In the genomic region with DNA sequence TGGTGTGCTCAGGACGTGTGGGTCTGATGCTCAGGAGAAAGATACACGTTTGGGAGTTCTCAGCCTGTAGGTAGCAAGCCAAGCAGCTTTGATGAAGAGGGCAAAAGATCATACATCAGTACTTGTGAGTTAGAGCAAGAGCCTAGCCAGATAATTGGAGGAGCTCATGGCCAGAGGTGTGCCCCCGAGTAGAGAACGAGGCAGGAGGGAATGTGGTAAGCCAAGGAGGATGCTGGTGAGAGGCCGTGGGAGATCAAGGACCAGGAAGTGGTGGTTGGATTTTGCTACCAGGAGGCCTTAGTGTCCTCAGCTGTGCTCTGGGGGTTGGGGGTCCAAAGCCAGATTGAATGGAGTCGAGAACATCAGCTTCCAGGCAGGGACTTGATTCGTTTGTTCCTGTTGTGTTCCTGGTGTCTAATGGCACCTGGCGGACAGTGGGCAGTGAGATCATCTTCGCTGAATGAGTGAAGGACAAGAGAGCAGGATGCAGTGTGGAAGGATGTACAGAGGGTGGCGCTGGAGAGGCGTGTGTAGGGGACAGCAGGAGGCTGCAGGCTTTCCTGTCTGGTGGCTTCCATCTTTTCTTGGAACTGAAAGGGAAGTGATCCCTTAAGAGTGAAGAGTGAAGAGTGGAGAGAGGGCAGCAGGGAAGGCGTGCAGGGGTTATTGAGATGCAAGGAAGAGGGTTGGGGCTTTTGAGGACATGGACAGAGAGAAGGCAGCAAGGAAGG, we compare ENCODE assay signal across 8 cellular contexts. TPM values are rescaled to one million over a fixed set of nuclear protein-coding genes. Genes with fewer than 3 reads are reported as not detected.
DNase-seq lines count a peak whose midpoint lies in the region; ATAC-seq and TF ChIP-seq lines count a peak whose summit lies in the region.

No MANE protein-coding gene starts in this region.

- H3K4me1 ChIP-seq in adrenal gland (replicated peaks in 1 of 2) (no peaks in the 10 kb centered on the region), tibial nerve (no peaks in the 10 kb centered on the region)

- H3K9me3 ChIP-seq in adrenal gland (replicated peaks in 1 of 3): no peaks in the 10 kb centered on the region
- H3K9me3 ChIP-seq in tibial nerve: no peaks in the 10 kb centered on the region

- no peak for TF ChIP-seq EP300 in tibial nerve (IDR thresholded peaks at IDR 0.05)

- H3K36me3 ChIP-seq in adrenal gland (replicated peaks in 1 of 2) (peaks cover 0 to 33% of the 10 kb centered on the region in 2 donors), tibial nerve (peaks cover 0 to 73% (median 0%) of the 10 kb centered on the region in 3 donors)

- 49 to 59% (median 50%) methylated on average over 12 of the region's 12 CpGs for WGBS in adrenal gland, 4 donors
- WGBS in tibial nerve, 2 donors: 69 to 70% methylated on average over 12 of the region's 12 CpGs

- H3K4me3 ChIP-seq in adrenal gland: no peak overlapping the region
- H3K4me3 ChIP-seq in tibial nerve: no peak overlapping the region

- no peak for ATAC-seq in HG02981 (IDR thresholded peaks at IDR 0.05; ENCODE audit: unreplicated experiment)

- DNase-seq in stimulated activated CD4-positive, alpha-beta T cell treated with anti-CD3 and anti-CD28 coated beads, Interleukin-12 subunit alpha, Interleukin-12 subunit beta, amount 100 ng/mL, for 48 hours (ENCODE audit: low read depth in 2 of 3, low spot score in 1 of 3): peak in 2 of 3 donors; percentile 34 to 37
- no peak for DNase-seq in stimulated activated CD4-positive, alpha-beta T cell treated with anti-CD3 and anti-CD28 coated beads, Interleukin-4, amount 100 ng/mL, for 4 hours
- DNase-seq in NCI-H69 (lab: John Stamatoyannopoulos, UW): peak; percentile 70
- DNase-seq in adrenal gland: peak in 6 of 7 donors; percentile 72 to 89 (median 80)
- DNase-seq in kidney glomerular epithelial cell (lab: John Stamatoyannopoulos, UW): peak; percentile 1
- DNase-seq in tibial nerve (ENCODE audit: low spot score in 2 of 2): peak in 1 of 2 donors; percentile 60
- no peak for DNase-seq in NCI-H1105 (lab: John Stamatoyannopoulos, UW)

- no peak for TF ChIP-seq POLR2A in adrenal gland (IDR thresholded peaks at IDR 0.05)
- no peak for TF ChIP-seq POLR2A in tibial nerve (IDR thresholded peaks at IDR 0.05)

- intact Hi-C loops in adrenal gland (cut with DNase I): no loop called here

- peak overlapping the region in 1 of 5 donors; percentile 29 for H3K27ac ChIP-seq in adrenal gland
- no peak overlapping the region for H3K27ac ChIP-seq in tibial nerve

- TF ChIP-seq CTCF in adrenal gland (IDR thresholded peaks at IDR 0.05) (peak; percentile 29 to 74 (median 60)), tibial nerve (IDR thresholded peaks at IDR 0.05) (peak; percentile 30 to 40 (median 38))

- no peaks in the 10 kb centered on the region for H3K27me3 ChIP-seq in adrenal gland
- H3K27me3 ChIP-seq in tibial nerve: no peaks in the 10 kb centered on the region

RNA-seq across cellular contexts. Expression of a gene that starts 11.6 kb away (rescaled TPM):
- 10 to 100 TPM in 7 of 8 donors, 1 to 10 TPM in 1; 6.6 to 17.6 (median 12.5) TPM for total RNA-seq in adrenal gland
- polyA plus RNA-seq in adrenal gland: 10 to 100 TPM in 2 of 3 donors, 1 to 10 TPM in 1; 1.6 to 74.1 (median 14.0) TPM
- total RNA-seq in tibial nerve: 10 to 100 TPM in 3 of 4 donors, 1 to 10 TPM in 1; 7.4 to 25.8 (median 16.7) TPM

RNA-seq across cellular contexts. Expression of a gene that starts 13.9 kb away (rescaled TPM):
- 100 to 1,000 TPM in 1 of 8 donors, 10 to 100 TPM in 7; 25.6 to 101 (median 88.5) TPM for total RNA-seq in adrenal gland
- 10 to 100 TPM; 19.5 to 60.5 (median 45.8) TPM for polyA plus RNA-seq in adrenal gland
- total RNA-seq in tibial nerve: 10 to 100 TPM; 50.7 to 58.4 (median 52.9) TPM

RNA-seq across cellular contexts. Expression of a gene that starts 22.6 kb away (rescaled TPM):
- total RNA-seq in adrenal gland (10 to 100 TPM in 6 of 8 donors, 1 to 10 TPM in 2; 6.0 to 23.0 (median 12.8) TPM), tibial nerve (10 to 100 TPM in 2 of 4 donors, 1 to 10 TPM in 2; 7.9 to 17.1 (median 10.7) TPM)
- polyA plus RNA-seq in adrenal gland: 10 to 100 TPM in 2 of 3 donors, 1 to 10 TPM in 1; 8.7 to 40.1 (median 19.1) TPM

RNA-seq across cellular contexts. Expression of a gene that starts 38.6 kb away (rescaled TPM):
- total RNA-seq in adrenal gland (10 to 100 TPM in 4 of 8 donors, 1 to 10 TPM in 4; 3.4 to 13.9 (median 9.1) TPM), tibial nerve (1 to 10 TPM; 2.2 to 5.9 (median 3.1) TPM)
- 1 to 10 TPM; 4.0 to 7.0 (median 4.7) TPM for polyA plus RNA-seq in adrenal gland

RNA-seq across cellular contexts. Expression of a gene that starts 41.1 kb away (rescaled TPM):
- total RNA-seq in adrenal gland: 10 to 100 TPM; 18.0 to 45.3 (median 30.2) TPM
- 10 to 100 TPM in 2 of 3 donors, 1 to 10 TPM in 1; 7.7 to 88.3 (median 50.1) TPM for polyA plus RNA-seq in adrenal gland
- total RNA-seq in tibial nerve: 10 to 100 TPM; 42.9 to 54.0 (median 48.2) TPM

Comparison
In these comparisons a context has a peak if more than half of its experiments do, and no peak if none do; other contexts are left out.
1. DNase-seq: peak in stimulated activated CD4-positive, alpha-beta T cell treated with anti-CD3 and anti-CD28 coated beads, Interleukin-12 subunit alpha, Interleukin-12 subunit beta, amount 100 ng/mL, for 48 hours (2 of 3), NCI-H69 (single experiment), adrenal gland (6 of 7) and kidney glomerular epithelial cell (single experiment); none in stimulated activated CD4-positive, alpha-beta T cell treated with anti-CD3 and anti-CD28 coated beads, Interleukin-4, amount 100 ng/mL, for 4 hours (0 of 2) and NCI-H1105 (single experiment).